In genomic region chr14:89136587-89136986, GRCh38 we compare ENCODE assay signal across 8 cellular contexts.
"Had no signal": no experiment of that assay in that cellular context is flagged by ENCODE, and none has a peak within 500 bp of the region (broad histone marks: within the 10 kb centered on the region; RNA-seq: fewer than 3 reads in every experiment).

No MANE protein-coding gene starts in this region.

- DNase-seq: GDM1, GF-D8 had no signal

- ATAC-seq: GM12878 had no signal

- FAIRE-seq: G401.6, GM12878, GM12891, GM12892, GM18507, GM19239 had no signal

- H3K4me3 ChIP-seq: GM12878 had no signal
